In genomic region chr1:58201492-58202106, GRCh38 we compare ENCODE assay signal across 27 cellular contexts.
"Had no signal": no experiment of that assay in that cellular context is flagged by ENCODE, and none has a peak within 500 bp of the region (broad histone marks: within the 10 kb centered on the region; RNA-seq: fewer than 3 reads in every experiment).

No MANE protein-coding gene starts in this region.

- H3K27ac ChIP-seq: left lung, ovary, right atrium auricular region, skin epidermis, stomach, testis, thyroid gland, transverse colon, upper lobe of left lung, vagina had no signal

- H3K27ac Mint-ChIP-seq: immature natural killer cell; natural killer cell treated with Interleukin-12 subunit alpha and Interleukin-12 subunit beta and Interleukin-15 and Interleukin-18, amount 100 ng/mL, for 72 hours; progenitor cell of endocrine pancreas; stimulated activated naive B cell treated with anti-CD40 and anti-IgM and Interleukin-4, amounts not matched to agents 10 μg/mL and 1 μg/mL and 100 μg/mL, for 72 hours had no signal

- H3K4me1 Mint-ChIP-seq: immature natural killer cell; naive thymus-derived CD4-positive, alpha-beta T cell; stimulated activated naive B cell treated with anti-CD40 and anti-IgM and Interleukin-4, amounts not matched to agents 10 μg/mL and 1 μg/mL and 100 μg/mL, for 72 hours had no signal

- H3K9me3 ChIP-seq: left lung, mucosa of descending colon, ovary, right atrium auricular region, stomach, testis, thyroid gland, transverse colon, upper lobe of left lung, vagina had no signal

- ATAC-seq: left colon; left lung; mucosa of descending colon; naive thymus-derived CD4-positive, alpha-beta T cell; natural killer cell treated with Interleukin-12 subunit alpha and Interleukin-12 subunit beta and Interleukin-15 and Interleukin-18, amount 100 ng/mL, for 72 hours; sciatic nerve; stimulated activated naive B cell treated with anti-CD40 and anti-IgM and Interleukin-4, amounts not matched to agents 10 μg/mL and 1 μg/mL and 100 μg/mL, for 72 hours; stimulated activated naive CD8-positive, alpha-beta T cell treated with anti-CD3 and anti-CD28 coated beads, Interleukin-15, Interleukin-2, amounts not matched to agents 100 U/mL and 50 U/mL, for 24 hours had no signal

- DNase-seq: hypothalamus; immature natural killer cell; kidney; left colon; left lung; midbrain; mucosa of descending colon; naive thymus-derived CD4-positive, alpha-beta T cell; ovary; stimulated activated CD4-positive, alpha-beta T cell treated with anti-CD3 and anti-CD28 coated beads, Interleukin-12 subunit alpha, Interleukin-12 subunit beta, amount 100 ng/mL, for 4 hours; stimulated activated CD4-positive, alpha-beta T cell treated with anti-CD3 and anti-CD28 coated beads, Interleukin-15, amount 100 ng/mL, for 24 hours; stimulated activated CD4-positive, alpha-beta T cell treated with anti-CD3 and anti-CD28 coated beads, Interleukin-2, amount 100 ng/mL, for 24 hours; stimulated activated CD4-positive, alpha-beta T cell treated with anti-CD3 and anti-CD28 coated beads, Interleukin-4, amount 100 ng/mL, for 1 hour; stimulated activated naive B cell treated with anti-CD40 and anti-IgM and Interleukin-4, amounts not matched to agents 10 μg/mL and 1 μg/mL and 100 μg/mL, for 72 hours; stimulated activated naive CD8-positive, alpha-beta T cell treated with anti-CD3 and anti-CD28 coated beads, Interleukin-15, Interleukin-2, amounts not matched to agents 100 U/mL and 50 U/mL, for 24 hours; stomach; testis; thyroid gland; transverse colon; upper lobe of left lung had no signal

- H3K36me3 ChIP-seq: left lung, ovary, right atrium auricular region, stomach, thyroid gland, transverse colon, upper lobe of left lung, vagina had no signal

- H3K36me3 Mint-ChIP-seq: naive thymus-derived CD4-positive, alpha-beta T cell; natural killer cell treated with Interleukin-12 subunit alpha and Interleukin-12 subunit beta and Interleukin-15 and Interleukin-18, amount 100 ng/mL, for 72 hours; stimulated activated naive B cell treated with anti-CD40 and anti-IgM and Interleukin-4, amounts not matched to agents 10 μg/mL and 1 μg/mL and 100 μg/mL, for 72 hours had no signal

- H3K9me3 Mint-ChIP-seq: immature natural killer cell; natural killer cell treated with Interleukin-12 subunit alpha and Interleukin-12 subunit beta and Interleukin-15 and Interleukin-18, amount 100 ng/mL, for 72 hours; stimulated activated naive B cell treated with anti-CD40 and anti-IgM and Interleukin-4, amounts not matched to agents 10 μg/mL and 1 μg/mL and 100 μg/mL, for 72 hours had no signal

- H3K4me1 ChIP-seq: left lung, right atrium auricular region, stomach, testis, thyroid gland, transverse colon, upper lobe of left lung, vagina had no signal

- H3K27me3 ChIP-seq: left lung, ovary, right atrium auricular region, stomach, testis, thyroid gland, transverse colon, upper lobe of left lung, vagina had no signal

- H3K4me3 ChIP-seq: left lung, lung, mucosa of descending colon, ovary, right atrium auricular region, skin epidermis, stomach, testis, thyroid gland, transverse colon, upper lobe of left lung, vagina had no signal

- H3K4me3 Mint-ChIP-seq: immature natural killer cell; naive thymus-derived CD4-positive, alpha-beta T cell; natural killer cell treated with Interleukin-12 subunit alpha and Interleukin-12 subunit beta and Interleukin-15 and Interleukin-18, amount 100 ng/mL, for 72 hours; stimulated activated naive B cell treated with anti-CD40 and anti-IgM and Interleukin-4, amounts not matched to agents 10 μg/mL and 1 μg/mL and 100 μg/mL, for 72 hours had no signal
